Comparison of ENCODE assay signal across 8 cellular contexts in the genomic region with DNA sequence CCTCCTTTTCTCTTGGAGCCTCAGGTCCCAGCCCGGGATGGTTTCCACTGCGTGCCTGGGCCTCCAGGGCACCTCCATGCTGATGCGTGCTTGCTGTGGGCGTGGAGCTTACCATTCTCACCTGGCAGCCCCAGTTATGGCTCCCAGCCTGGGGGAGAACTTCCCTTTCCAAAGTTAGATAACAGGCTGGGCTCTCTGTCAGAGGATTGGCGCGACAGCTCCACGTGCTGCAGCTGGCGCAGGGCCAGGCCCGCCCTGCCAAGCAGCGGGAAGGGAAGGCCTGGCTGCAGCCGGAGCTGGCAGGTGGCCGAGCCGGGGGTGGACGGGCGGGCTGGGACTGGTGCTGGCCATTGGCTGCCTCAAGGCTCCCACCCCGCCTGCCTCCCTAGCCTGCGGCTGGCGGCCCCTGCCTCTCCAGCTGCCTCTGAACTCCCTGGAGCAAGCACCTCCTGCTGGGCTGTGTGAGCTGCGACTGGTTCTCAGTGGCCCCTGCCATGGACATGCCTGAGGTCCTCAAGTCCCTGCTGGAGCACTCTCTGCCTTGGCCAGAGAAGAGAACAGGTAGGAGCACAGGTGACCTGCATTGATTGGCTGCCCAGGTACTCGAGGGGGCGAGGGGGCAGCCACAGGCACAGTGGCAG. TPM values are rescaled to one million over a fixed set of nuclear protein-coding genes. Genes with fewer than 3 reads are reported as not detected.
DNase-seq lines count a peak whose midpoint lies in the region; ATAC-seq and TF ChIP-seq lines count a peak whose summit lies in the region.

No MANE protein-coding gene starts in this region.

- POLR2A ChIA-PET in HEK293 (lab: Yijun Ruan, JAX), result interaction anchor here (0.8 to 2.9 kb wide), 15 partner anchors 9 to 254 kb away, joined by 3 to 32 read pairs (median 4); partner anchors contain the start of genes ACO2, PHF5A, RANGAP1 and TEF

- ATAC-seq in left ventricle myocardium superior (peak; percentile 95), GM21576 (IDR thresholded peaks at IDR 0.05; ENCODE audit: unreplicated experiment) (no peak), GM19397 (IDR thresholded peaks at IDR 0.05; ENCODE audit: unreplicated experiment) (no peak)

- peak; percentile 91 for DNase-seq in AG10803 (ENCODE audit: low read depth)
- peak; percentile 96 for DNase-seq in NCI-H748 (lab: John Stamatoyannopoulos, UW; ENCODE audit: unreplicated experiment)
- DNase-seq in astrocyte of the hippocampus (ENCODE audit: low read depth, low spot score), result peak; percentile 99
- DNase-seq in left ventricle myocardium superior, result peak; percentile 99
- DNase-seq in pulmonary artery endothelial cell (ENCODE audit: low read depth, low spot score), result peak; percentile 89

- CTCF ChIA-PET in HEK293 (lab: Yijun Ruan, JAX), result interaction anchor here (0.8 kb wide), 1 partner anchor 10 kb away, joined by 4 read pairs; no protein-coding TSS in a partner anchor

- H3K27ac ChIP-seq in HEK293 (ENCODE audit: extremely low read depth, low read depth, low read length), result peak overlapping the region; percentile 51; the same call in 1 of the 2 replicates

- H3K4me3 ChIP-seq in AG10803 (ENCODE audit: low read length) (peak overlapping the region; percentile 52), HEK293 (ENCODE audit: low read depth, low read length) (peak overlapping the region; percentile 12; the same call in 1 of the 2 replicates)

- no peaks in the 10 kb centered on the region for H3K36me3 ChIP-seq in HEK293 (ENCODE audit: control insufficient read depth in 2 of 2, insufficient read depth in 1 of 2, low read length in 2 of 2)

- TF ChIP-seq CTCF in AG10803 (conservative IDR thresholded peaks at IDR 0.05; ENCODE audit: low read length) (peak; percentile 38), HEK293 (tag by site-specific recombination; IDR thresholded peaks at IDR 0.05) (peak; percentile 56)

- H3K9me3 ChIP-seq in HEK293 (ENCODE audit: control insufficient read depth, insufficient read depth, low read depth, low read length), result no peaks in the 10 kb centered on the region

- H3K4me1 ChIP-seq in HEK293 (ENCODE audit: control insufficient read depth, insufficient read depth, low read length), result peaks cover 11% of the 10 kb centered on the region

- intact Hi-C loops in left ventricle myocardium superior (cut with micrococcal nuclease), result no loop called here

TF ChIP-seq in HEK293, 187 proteins besides CTCF, POLR2A, EP300 and RAD21 (continues in another document):
- TF ChIP-seq, protein P1, sequence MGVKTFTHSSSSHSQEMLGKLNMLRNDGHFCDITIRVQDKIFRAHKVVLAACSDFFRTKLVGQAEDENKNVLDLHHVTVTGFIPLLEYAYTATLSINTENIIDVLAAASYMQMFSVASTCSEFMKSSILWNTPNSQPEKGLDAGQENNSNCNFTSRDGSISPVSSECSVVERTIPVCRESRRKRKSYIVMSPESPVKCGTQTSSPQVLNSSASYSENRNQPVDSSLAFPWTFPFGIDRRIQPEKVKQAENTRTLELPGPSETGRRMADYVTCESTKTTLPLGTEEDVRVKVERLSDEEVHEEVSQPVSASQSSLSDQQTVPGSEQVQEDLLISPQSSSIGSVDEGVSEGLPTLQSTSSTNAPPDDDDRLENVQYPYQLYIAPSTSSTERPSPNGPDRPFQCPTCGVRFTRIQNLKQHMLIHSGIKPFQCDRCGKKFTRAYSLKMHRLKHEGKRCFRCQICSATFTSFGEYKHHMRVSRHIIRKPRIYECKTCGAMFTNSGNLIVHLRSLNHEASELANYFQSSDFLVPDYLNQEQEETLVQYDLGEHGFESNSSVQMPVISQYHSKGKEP (tag by site-specific recombination; IDR thresholded peaks at IDR 0.05), result peak; percentile 97
- peak; percentile 97 for TF ChIP-seq IKZF3 (tag by site-specific recombination; IDR thresholded peaks at IDR 0.05)
- no peak for TF ChIP-seq ZFP41 (tag by site-specific recombination; IDR thresholded peaks at IDR 0.05; ENCODE audit: borderline replicate concordance)
- TF ChIP-seq GLIS1 (tag by site-specific recombination; IDR thresholded peaks at IDR 0.05), result peak; percentile 85
- 0 out of 2 replicates have a peak, but pooled peaks have one; percentile 40 for TF ChIP-seq BCL11A (tag by site-specific recombination; IDR thresholded peaks at IDR 0.05; ENCODE audit: low read depth)
- no peak for TF ChIP-seq ZNF423 (tag by site-specific recombination; IDR thresholded peaks at IDR 0.05)
- TF ChIP-seq YY2 (tag by site-specific recombination; IDR thresholded peaks at IDR 0.05), result peak; percentile 67
- TF ChIP-seq, protein P2, sequence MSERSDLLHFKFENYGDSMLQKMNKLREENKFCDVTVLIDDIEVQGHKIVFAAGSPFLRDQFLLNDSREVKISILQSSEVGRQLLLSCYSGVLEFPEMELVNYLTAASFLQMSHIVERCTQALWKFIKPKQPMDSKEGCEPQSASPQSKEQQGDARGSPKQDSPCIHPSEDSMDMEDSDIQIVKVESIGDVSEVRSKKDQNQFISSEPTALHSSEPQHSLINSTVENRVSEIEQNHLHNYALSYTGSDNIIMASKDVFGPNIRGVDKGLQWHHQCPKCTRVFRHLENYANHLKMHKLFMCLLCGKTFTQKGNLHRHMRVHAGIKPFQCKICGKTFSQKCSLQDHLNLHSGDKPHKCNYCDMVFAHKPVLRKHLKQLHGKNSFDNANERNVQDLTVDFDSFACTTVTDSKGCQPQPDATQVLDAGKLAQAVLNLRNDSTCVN (tag by site-specific recombination; optimal IDR thresholded peaks at IDR 0.05), result peak; percentile 20
- no peak for TF ChIP-seq MEIS1 (CRISPR knock-in tag; IDR thresholded peaks at IDR 0.05; ENCODE audit: borderline replicate concordance)
- TF ChIP-seq ZNF544 (tag by site-specific recombination; IDR thresholded peaks at IDR 0.05), result peak; percentile 79; the same call in 1 of the 2 replicates
- peak; percentile 82 for TF ChIP-seq ZNF600 (tag by site-specific recombination; IDR thresholded peaks at IDR 0.05)
- TF ChIP-seq ZIC2 (tag by site-specific recombination; IDR thresholded peaks at IDR 0.05), result peak; percentile 96
- peak; percentile 39; the same call in 1 of the 2 replicates for TF ChIP-seq BCL11B (tag by site-specific recombination; IDR thresholded peaks at IDR 0.05; ENCODE audit: low read depth)
- TF ChIP-seq, protein P3, sequence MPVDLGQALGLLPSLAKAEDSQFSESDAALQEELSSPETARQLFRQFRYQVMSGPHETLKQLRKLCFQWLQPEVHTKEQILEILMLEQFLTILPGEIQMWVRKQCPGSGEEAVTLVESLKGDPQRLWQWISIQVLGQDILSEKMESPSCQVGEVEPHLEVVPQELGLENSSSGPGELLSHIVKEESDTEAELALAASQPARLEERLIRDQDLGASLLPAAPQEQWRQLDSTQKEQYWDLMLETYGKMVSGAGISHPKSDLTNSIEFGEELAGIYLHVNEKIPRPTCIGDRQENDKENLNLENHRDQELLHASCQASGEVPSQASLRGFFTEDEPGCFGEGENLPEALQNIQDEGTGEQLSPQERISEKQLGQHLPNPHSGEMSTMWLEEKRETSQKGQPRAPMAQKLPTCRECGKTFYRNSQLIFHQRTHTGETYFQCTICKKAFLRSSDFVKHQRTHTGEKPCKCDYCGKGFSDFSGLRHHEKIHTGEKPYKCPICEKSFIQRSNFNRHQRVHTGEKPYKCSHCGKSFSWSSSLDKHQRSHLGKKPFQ (tag by site-specific recombination; IDR thresholded peaks at IDR 0.05), result peak; percentile 42; the same call in 1 of the 2 replicates
- TF ChIP-seq ZNF837 (tag by site-specific recombination; IDR thresholded peaks at IDR 0.05), result no peak
- TF ChIP-seq, protein P4, sequence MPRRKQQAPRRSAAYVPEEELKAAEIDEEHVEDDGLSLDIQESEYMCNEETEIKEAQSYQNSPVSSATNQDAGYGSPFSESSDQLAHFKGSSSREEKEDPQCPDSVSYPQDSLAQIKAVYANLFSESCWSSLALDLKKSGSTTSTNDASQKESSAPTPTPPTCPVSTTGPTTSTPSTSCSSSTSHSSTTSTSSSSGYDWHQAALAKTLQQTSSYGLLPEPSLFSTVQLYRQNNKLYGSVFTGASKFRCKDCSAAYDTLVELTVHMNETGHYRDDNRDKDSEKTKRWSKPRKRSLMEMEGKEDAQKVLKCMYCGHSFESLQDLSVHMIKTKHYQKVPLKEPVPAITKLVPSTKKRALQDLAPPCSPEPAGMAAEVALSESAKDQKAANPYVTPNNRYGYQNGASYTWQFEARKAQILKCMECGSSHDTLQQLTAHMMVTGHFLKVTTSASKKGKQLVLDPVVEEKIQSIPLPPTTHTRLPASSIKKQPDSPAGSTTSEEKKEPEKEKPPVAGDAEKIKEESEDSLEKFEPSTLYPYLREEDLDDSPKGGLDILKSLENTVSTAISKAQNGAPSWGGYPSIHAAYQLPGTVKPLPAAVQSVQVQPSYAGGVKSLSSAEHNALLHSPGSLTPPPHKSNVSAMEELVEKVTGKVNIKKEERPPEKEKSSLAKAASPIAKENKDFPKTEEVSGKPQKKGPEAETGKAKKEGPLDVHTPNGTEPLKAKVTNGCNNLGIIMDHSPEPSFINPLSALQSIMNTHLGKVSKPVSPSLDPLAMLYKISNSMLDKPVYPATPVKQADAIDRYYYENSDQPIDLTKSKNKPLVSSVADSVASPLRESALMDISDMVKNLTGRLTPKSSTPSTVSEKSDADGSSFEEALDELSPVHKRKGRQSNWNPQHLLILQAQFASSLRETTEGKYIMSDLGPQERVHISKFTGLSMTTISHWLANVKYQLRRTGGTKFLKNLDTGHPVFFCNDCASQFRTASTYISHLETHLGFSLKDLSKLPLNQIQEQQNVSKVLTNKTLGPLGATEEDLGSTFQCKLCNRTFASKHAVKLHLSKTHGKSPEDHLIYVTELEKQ (tag by site-specific recombination; IDR thresholded peaks at IDR 0.05; ENCODE audit: borderline replicate concordance), result peak; percentile 8; the same call in 1 of the 2 replicates
- peak; percentile 56 for TF ChIP-seq ZNF341 (tag by site-specific recombination; IDR thresholded peaks at IDR 0.05; ENCODE audit: low read depth)
- TF ChIP-seq, protein P5, sequence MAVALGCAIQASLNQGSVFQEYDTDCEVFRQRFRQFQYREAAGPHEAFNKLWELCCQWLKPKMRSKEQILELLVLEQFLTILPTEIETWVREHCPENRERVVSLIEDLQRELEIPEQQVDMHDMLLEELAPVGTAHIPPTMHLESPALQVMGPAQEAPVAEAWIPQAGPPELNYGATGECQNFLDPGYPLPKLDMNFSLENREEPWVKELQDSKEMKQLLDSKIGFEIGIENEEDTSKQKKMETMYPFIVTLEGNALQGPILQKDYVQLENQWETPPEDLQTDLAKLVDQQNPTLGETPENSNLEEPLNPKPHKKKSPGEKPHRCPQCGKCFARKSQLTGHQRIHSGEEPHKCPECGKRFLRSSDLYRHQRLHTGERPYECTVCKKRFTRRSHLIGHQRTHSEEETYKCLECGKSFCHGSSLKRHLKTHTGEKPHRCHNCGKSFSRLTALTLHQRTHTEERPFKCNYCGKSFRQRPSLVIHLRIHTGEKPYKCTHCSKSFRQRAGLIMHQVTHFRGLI (tag by site-specific recombination; IDR thresholded peaks at IDR 0.05), result peak; percentile 77
- TF ChIP-seq ZBTB48 (tag by site-specific recombination; IDR thresholded peaks at IDR 0.05), result peak; percentile 93
- peak; percentile 88 for TF ChIP-seq KLF10 (tag by site-specific recombination; IDR thresholded peaks at IDR 0.05)

RNA-seq across cellular contexts. Expression of gene TEF, which starts 14.6 kb away (rescaled TPM):
- 25.4 TPM for total RNA-seq in left ventricle myocardium superior
- total RNA-seq in pulmonary artery endothelial cell, result 2.7 and 4.0 TPM in 2 replicates
